1 cellular context compared by ENCODE assay signal in genomic region chrX:103918584-103919335, GRCh38.
TF ChIP-seq lines count a peak whose summit lies in the region.

No MANE protein-coding gene starts in this region.

TF ChIP-seq in GM12878, 131 proteins besides CTCF, POLR2A, EP300 and RAD21 (continued from another document):
- peak; percentile 7; the same call in 1 of the 2 replicates for TF ChIP-seq PKNOX1 (IDR thresholded peaks at IDR 0.05)
- 0 out of 2 replicates have a peak, but pooled peaks have one; percentile 9 for TF ChIP-seq EED (IDR thresholded peaks at IDR 0.05; ENCODE audit: low read depth)
